Comparison of ENCODE assay signal across 10 cellular contexts in the genomic region with DNA sequence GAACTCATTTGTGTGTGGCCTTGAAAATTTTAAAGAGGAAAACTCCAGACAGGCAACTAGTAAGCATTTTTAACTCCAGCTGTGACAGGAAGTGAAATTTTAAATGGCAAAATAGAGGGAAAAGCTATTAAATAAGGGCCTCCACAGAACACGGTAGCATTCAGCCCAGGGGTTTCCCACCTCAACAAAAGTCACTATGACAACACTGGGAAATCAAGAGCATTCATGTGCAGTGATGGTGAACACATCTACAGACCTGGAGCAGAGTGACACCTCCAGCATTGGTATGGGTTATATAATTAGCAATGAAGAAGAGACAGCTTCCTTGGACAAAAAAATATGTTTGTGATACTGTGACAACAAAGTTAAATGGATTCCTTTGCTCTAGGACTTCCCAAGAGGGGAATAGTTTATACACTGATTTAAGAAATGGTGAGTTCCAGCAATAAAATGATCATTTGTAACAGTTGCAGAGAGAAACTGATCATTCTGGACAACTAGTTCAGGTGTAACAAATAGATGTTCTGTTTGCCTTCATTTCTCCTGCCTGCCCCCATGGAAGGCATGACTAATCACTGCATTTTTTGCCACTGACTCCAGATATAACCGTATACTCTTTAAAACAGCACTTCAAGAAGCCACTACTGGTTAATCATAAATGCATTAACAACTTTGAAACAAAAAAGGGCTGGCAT.
DNase-seq lines count a peak whose midpoint lies in the region; ATAC-seq and TF ChIP-seq lines count a peak whose summit lies in the region.
"Had no signal": no experiment of that assay in that cellular context is flagged by ENCODE, and none has a peak within 500 bp of the region (broad histone marks: within the 10 kb centered on the region; RNA-seq: fewer than 3 reads in every experiment).

No MANE protein-coding gene starts in this region.

- peak overlapping the region; percentile 17 for H3K4me2 ChIP-seq in PC-9

- H3K79me2 ChIP-seq in PC-9 (ENCODE audit: low read depth): no peaks in the 10 kb centered on the region

- no peak overlapping the region for H3K4me3 Mint-ChIP-seq in naive thymus-derived CD4-positive, alpha-beta T cell
- H3K4me3 Mint-ChIP-seq: activated naive CD4-positive, alpha-beta T cell treated with anti-CD3 and anti-CD28 coated beads, Interleukin-2, amount 10 ng/mL, durations not matched to agents 7 days and 5 days had no signal

- H3K9me3 Mint-ChIP-seq in naive thymus-derived CD4-positive, alpha-beta T cell: peaks cover 0 to 3% (median 0%) of the 10 kb centered on the region in 11 donors
- H3K9me3 Mint-ChIP-seq: activated naive CD4-positive, alpha-beta T cell treated with anti-CD3 and anti-CD28 coated beads, Interleukin-2, amount 10 ng/mL, durations not matched to agents 7 days and 5 days had no signal

- TF ChIP-seq CTCF in PC-9 (conservative IDR thresholded peaks at IDR 0.05) (no peak), kidney epithelial cell (IDR thresholded peaks at IDR 0.05; ENCODE audit: insufficient read depth, low read length, poor library complexity, severe bottlenecking) (no peak)

- peaks cover 35% of the 10 kb centered on the region for H3F3A ChIP-seq in PC-9 (ENCODE audit: insufficient read depth, low read depth)

- no peaks in the 10 kb centered on the region for H3K9me2 ChIP-seq in PC-9 (ENCODE audit: insufficient read depth)

- no peak for ATAC-seq in GM21390 (IDR thresholded peaks at IDR 0.05; ENCODE audit: unreplicated experiment)
- ATAC-seq in naive thymus-derived CD4-positive, alpha-beta T cell: no peak

- peak; percentile 90 for DNase-seq in Caki2 (ENCODE audit: low read depth)
- DNase-seq in HCEC 1CT: peak; percentile 65
- DNase-seq in PC-9: peak; percentile 10 to 60
- DNase-seq in kidney epithelial cell (ENCODE audit: low read depth): peak; percentile 83
- no peak for DNase-seq in NOMO-1 treated with dmso at 0.1 percent for 144 hours (lab: John Stamatoyannopoulos, UW; ENCODE audit: unreplicated experiment)
- DNase-seq in naive thymus-derived CD4-positive, alpha-beta T cell: no peak
- DNase-seq in DMS153 treated with DMSO at 0.1 percent for 48 hours (lab: John Stamatoyannopoulos, UW; ENCODE audit: unreplicated experiment): no peak
- DNase-seq: activated naive CD4-positive, alpha-beta T cell treated with anti-CD3 and anti-CD28 coated beads, Interleukin-2, amount 10 ng/mL, durations not matched to agents 7 days and 5 days had no signal

- peak overlapping the region; percentile 33 for H3K27ac ChIP-seq in PC-9
- H3K27ac ChIP-seq in naive thymus-derived CD4-positive, alpha-beta T cell (ENCODE audit: low read depth, low read length): no peak overlapping the region
- H3K27ac ChIP-seq: skin epidermis had no signal

- H3K4me1 ChIP-seq in PC-9 (replicated peaks; ENCODE audit: insufficient read depth): peaks cover 38% of the 10 kb centered on the region
- peaks cover 6 to 7% of the 10 kb centered on the region in 2 donors for H3K4me1 ChIP-seq in naive thymus-derived CD4-positive, alpha-beta T cell (ENCODE audit: control insufficient read depth in 2 of 2, insufficient read depth in 2 of 2, low read length in 2 of 2)

- CTCF ChIA-PET in PC-9 (lab: Charles Lee): interaction anchor here (0.6 to 1.0 kb wide), 2 partner anchors 225 to 373 kb away, joined by 3 read pairs; no protein-coding TSS in a partner anchor
- CTCF ChIA-PET in naive thymus-derived CD4-positive, alpha-beta T cell (lab: Charles Lee): no interaction called here

- in situ Hi-C loops in Caki2 (cut with HindIII; ENCODE audit: low pct_unique_long_range_greater_than_20kb, low sequenced_read_pairs): no loop called here

- H3K9me3 ChIP-seq in PC-9 (ENCODE audit: insufficient read depth, low read depth): 0 out of 2 replicates have a peak, but pooled peaks cover 6% of the 10 kb centered on the region
- no peaks in the 10 kb centered on the region for H3K9me3 ChIP-seq in naive thymus-derived CD4-positive, alpha-beta T cell (ENCODE audit: control insufficient read depth in 2 of 3, low read length in 3 of 3)

- peaks cover 5 to 52% (median 35%) of the 10 kb centered on the region in 7 donors for H3K4me1 Mint-ChIP-seq in naive thymus-derived CD4-positive, alpha-beta T cell
- H3K4me1 Mint-ChIP-seq: activated naive CD4-positive, alpha-beta T cell treated with anti-CD3 and anti-CD28 coated beads, Interleukin-2, amount 10 ng/mL, durations not matched to agents 7 days and 5 days had no signal

- no peak overlapping the region for H2AFZ ChIP-seq in PC-9

- H3K36me3 ChIP-seq in PC-9 (ENCODE audit: low read depth) (no peaks in the 10 kb centered on the region), kidney epithelial cell (ENCODE audit: control insufficient read depth, insufficient read depth, low read length) (no peaks in the 10 kb centered on the region)
- no peaks in the 10 kb centered on the region for H3K36me3 ChIP-seq in naive thymus-derived CD4-positive, alpha-beta T cell (ENCODE audit: control insufficient read depth in 2 of 3, insufficient read depth in 3 of 3, low read length in 3 of 3)

- H3K27me3 Mint-ChIP-seq in naive thymus-derived CD4-positive, alpha-beta T cell: peaks cover 0 to 15% (median 0%) of the 10 kb centered on the region in 5 donors

- no TSS peak for BruUV-seq in PC-9 (replicated peaks; lab: Mats Ljungman, UMichigan)

- H3K36me3 Mint-ChIP-seq in naive thymus-derived CD4-positive, alpha-beta T cell: no peaks in the 10 kb centered on the region
- H3K36me3 Mint-ChIP-seq: activated naive CD4-positive, alpha-beta T cell treated with anti-CD3 and anti-CD28 coated beads, Interleukin-2, amount 10 ng/mL, durations not matched to agents 7 days and 5 days had no signal

- no peaks in the 10 kb centered on the region for H4K20me1 ChIP-seq in PC-9 (ENCODE audit: insufficient read depth)

- H3K27me3 ChIP-seq in PC-9 (ENCODE audit: insufficient read depth, low read depth) (no peaks in the 10 kb centered on the region), kidney epithelial cell (ENCODE audit: control insufficient read depth, insufficient read depth, low read length) (no peaks in the 10 kb centered on the region)
- no peaks in the 10 kb centered on the region for H3K27me3 ChIP-seq in naive thymus-derived CD4-positive, alpha-beta T cell (ENCODE audit: control insufficient read depth in 2 of 2, insufficient read depth in 2 of 2, low read length in 2 of 2)

- H3K4me3 ChIP-seq in PC-9: no peak overlapping the region
- H3K4me3 ChIP-seq in kidney epithelial cell (ENCODE audit: low read depth, low read length): no peak overlapping the region
- no peak overlapping the region for H3K4me3 ChIP-seq in naive thymus-derived CD4-positive, alpha-beta T cell (ENCODE audit: low read length)
- H3K4me3 ChIP-seq: skin epidermis had no signal

- H3K27ac Mint-ChIP-seq in naive thymus-derived CD4-positive, alpha-beta T cell: no peak overlapping the region
- H3K27ac Mint-ChIP-seq: activated naive CD4-positive, alpha-beta T cell treated with anti-CD3 and anti-CD28 coated beads, Interleukin-2, amount 10 ng/mL, durations not matched to agents 7 days and 5 days had no signal

- POLR2A ChIA-PET in PC-9 (lab: Charles Lee; ENCODE audit: unreplicated experiment): interaction anchor here (0.6 to 0.7 kb wide), 2 partner anchors 10 to 92 kb away, joined by 3 to 6 read pairs; no protein-coding TSS in a partner anchor
- POLR2A ChIA-PET in naive thymus-derived CD4-positive, alpha-beta T cell (lab: Charles Lee): interaction anchor here (1.0 kb wide), 1 partner anchor 9 kb away, joined by 3 read pairs; no protein-coding TSS in a partner anchor

- intact Hi-C loops in PC-9 (cut with micrococcal nuclease; ENCODE audit: unreplicated experiment): loop anchor here (1.0 kb wide), 1 partner anchor 19 kb away; no protein-coding TSS in a partner anchor
- intact Hi-C loops in naive thymus-derived CD4-positive, alpha-beta T cell (cut with micrococcal nuclease): no loop called here

Comparison
In these comparisons a context has a peak if more than half of its experiments do, and no peak if none do; other contexts are left out.
1. DNase-seq: peak in Caki2 (single experiment), HCEC 1CT (single experiment), PC-9 (2 of 2) and kidney epithelial cell (single experiment); none in NOMO-1 treated with dmso at 0.1 percent for 144 hours (single experiment), naive thymus-derived CD4-positive, alpha-beta T cell (0 of 9) and DMS153 treated with DMSO at 0.1 percent for 48 hours (single experiment).